13 cellular contexts compared by ENCODE assay signal in the genomic region with DNA sequence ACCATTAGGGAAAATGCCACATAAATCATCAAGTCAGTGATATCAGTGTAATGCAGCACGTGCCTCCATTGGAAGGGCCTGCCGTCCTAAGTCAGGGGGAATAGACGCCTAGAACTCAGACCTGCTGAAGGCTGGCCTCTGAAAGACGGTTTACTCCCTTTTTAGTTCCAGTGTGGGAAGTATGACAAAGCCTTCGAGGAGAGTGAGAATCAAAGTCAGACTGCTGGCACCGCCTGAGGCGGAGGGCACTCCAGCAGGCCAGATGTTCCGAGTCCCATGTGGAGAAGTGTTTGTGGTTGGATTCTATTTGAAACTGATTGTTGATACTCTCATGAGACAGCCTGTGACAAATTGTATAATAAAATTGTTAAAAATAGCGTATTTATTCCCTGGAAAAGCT.
DNase-seq lines count a peak whose midpoint lies in the region; ATAC-seq and TF ChIP-seq lines count a peak whose summit lies in the region.
"Had no signal": no experiment of that assay in that cellular context is flagged by ENCODE, and none has a peak within 500 bp of the region (broad histone marks: within the 10 kb centered on the region; RNA-seq: fewer than 3 reads in every experiment).

No MANE protein-coding gene starts in this region.

- CTCF ChIA-PET in IMR-90 (lab: Yijun Ruan, JAX), result no interaction called here

- H3K23ac ChIP-seq in IMR-90 (ENCODE audit: low read depth, low read length), result no peak overlapping the region

- no peak for TF ChIP-seq POLR2A in IMR-90 (IDR thresholded peaks at IDR 0.05; ENCODE audit: low read depth, low read length)
- TF ChIP-seq POLR2A in esophagus muscularis mucosa (IDR thresholded peaks at IDR 0.05; ENCODE audit: low read depth), result no peak

- ATAC-seq in IMR-90 (ENCODE audit: low read depth), result no peak
- no peak for ATAC-seq in GM21515 (IDR thresholded peaks at IDR 0.05; ENCODE audit: unreplicated experiment)
- ATAC-seq in HG03196 (IDR thresholded peaks at IDR 0.05; ENCODE audit: unreplicated experiment), result no peak
- ATAC-seq: activated T-helper 17 cell treated with anti-CD3 and anti-CD28 coated beads, Interleukin-2, amount 50 U/mL, for 72 hours; HCT116 had no signal

- H3K27ac ChIP-seq in IMR-90 (ENCODE audit: insufficient read depth, low read length), result no peak overlapping the region
- H3K27ac ChIP-seq in esophagus muscularis mucosa (replicated peaks in 1 of 4), result peak overlapping the region; percentile 37 to 56 (median 45)
- no peak overlapping the region for H3K27ac ChIP-seq in neural progenitor cell
- H3K27ac ChIP-seq: tibial nerve had no signal

- H2BK5ac ChIP-seq in IMR-90 (ENCODE audit: low read depth, low read length, poor library complexity, severe bottlenecking), result no peak overlapping the region

- POLR2A ChIA-PET in IMR-90 (lab: Charles Lee; ENCODE audit: unreplicated experiment), result no interaction called here

- H3K36me3 ChIP-seq in IMR-90 (ENCODE audit: control insufficient read depth, insufficient read depth, low read length) (no peaks in the 10 kb centered on the region), esophagus muscularis mucosa (no peaks in the 10 kb centered on the region), neural progenitor cell (no peaks in the 10 kb centered on the region)
- H3K36me3 ChIP-seq: tibial nerve had no signal

- H3K9ac ChIP-seq in IMR-90 (ENCODE audit: low read depth, low read length), result no peak overlapping the region
- no peak overlapping the region for H3K9ac ChIP-seq in neural progenitor cell

- peaks cover 6% of the 10 kb centered on the region for H3K27me3 Mint-ChIP-seq in neural progenitor cell (ENCODE audit: insufficient read depth, low read depth)
- H3K27me3 Mint-ChIP-seq in activated CD4-positive, alpha-beta T cell treated with anti-CD3 and anti-CD28 coated beads, Interleukin-2, amount 10 ng/mL, durations not matched to agents 24 days and 14 days, result peaks cover 17% of the 10 kb centered on the region

- no peak overlapping the region for H2BK20ac ChIP-seq in IMR-90 (ENCODE audit: low read depth, low read length)

- H4K20me1 ChIP-seq in IMR-90 (ENCODE audit: insufficient read depth, low read length) (no peaks in the 10 kb centered on the region), neural progenitor cell (ENCODE audit: low read depth) (no peaks in the 10 kb centered on the region)

- H3K14ac ChIP-seq in IMR-90 (replicated peaks; ENCODE audit: low read depth, low read length), result no peak overlapping the region

- no peak overlapping the region for H2AK9ac ChIP-seq in IMR-90 (replicated peaks; ENCODE audit: low read depth, low read length, poor library complexity)

- no peaks in the 10 kb centered on the region for H3K36me3 Mint-ChIP-seq in neural progenitor cell
- H3K36me3 Mint-ChIP-seq in activated CD4-positive, alpha-beta T cell treated with anti-CD3 and anti-CD28 coated beads, Interleukin-2, amount 10 ng/mL, durations not matched to agents 24 days and 14 days (ENCODE audit: low read depth), result no peaks in the 10 kb centered on the region
- H3K36me3 Mint-ChIP-seq: CD4-positive, CD25-positive, alpha-beta regulatory T cell had no signal

- no TSS peak for BruUV-seq in IMR-90 (replicated peaks; lab: Mats Ljungman, UMichigan)

- no peak overlapping the region for H3K18ac ChIP-seq in IMR-90 (ENCODE audit: low read depth, low read length)

- H3K4me1 ChIP-seq in IMR-90 (ENCODE audit: control insufficient read depth, insufficient read depth, low read length) (0 out of 2 replicates have a peak, but pooled peaks cover 2% of the 10 kb centered on the region), esophagus muscularis mucosa (peaks cover 0 to 18% (median 16%) of the 10 kb centered on the region in 4 donors), neural progenitor cell (no peaks in the 10 kb centered on the region)
- H3K4me1 ChIP-seq: tibial nerve had no signal

- no peaks in the 10 kb centered on the region for H3F3A ChIP-seq in neural progenitor cell (ENCODE audit: low read depth)

- H3K79me2 ChIP-seq in neural progenitor cell (ENCODE audit: low read depth), result no peaks in the 10 kb centered on the region

- no peaks in the 10 kb centered on the region for H3K9me1 ChIP-seq in IMR-90 (ENCODE audit: insufficient read depth, low read length)

- H3K4me2 ChIP-seq in IMR-90 (ENCODE audit: low read depth, low read length) (no peak overlapping the region), neural progenitor cell (no peak overlapping the region)

- no peak overlapping the region for H4K8ac ChIP-seq in IMR-90 (ENCODE audit: low read depth in 2 of 2, low read length in 2 of 2)

- TF ChIP-seq CTCF in IMR-90 (conservative IDR thresholded peaks at IDR 0.05; ENCODE audit: low read depth, low read length) (no peak), esophagus muscularis mucosa (IDR thresholded peaks at IDR 0.05) (no peak), neural progenitor cell (IDR thresholded peaks at IDR 0.05) (no peak)

- peaks cover 7% of the 10 kb centered on the region for H3K4me1 Mint-ChIP-seq in neural progenitor cell
- no peaks in the 10 kb centered on the region for H3K4me1 Mint-ChIP-seq in activated CD4-positive, alpha-beta T cell treated with anti-CD3 and anti-CD28 coated beads, Interleukin-2, amount 10 ng/mL, durations not matched to agents 24 days and 14 days
- H3K4me1 Mint-ChIP-seq: activated T-helper 17 cell treated with anti-CD3 and anti-CD28 coated beads, Interleukin-2, amount 50 U/mL, for 72 hours; CD4-positive, CD25-positive, alpha-beta regulatory T cell had no signal

- no peak for TF ChIP-seq EP300 in esophagus muscularis mucosa (IDR thresholded peaks at IDR 0.05)

- intact Hi-C loops in IMR-90 (cut with micrococcal nuclease), result loop anchor here (2.0 to 5.0 kb wide), 2 partner anchors 17 to 36 kb away; no protein-coding TSS in a partner anchor
- intact Hi-C loops in esophagus muscularis mucosa (cut with DNase I), result no loop called here
- intact Hi-C loops in activated CD4-positive, alpha-beta T cell treated with anti-CD3 and anti-CD28 coated beads, Interleukin-2, amount 10 ng/mL, durations not matched to agents 24 days and 14 days (cut with micrococcal nuclease), result no loop called here

- TF ChIP-seq RAD21 in IMR-90 (IDR thresholded peaks at IDR 0.05; ENCODE audit: low read length), result no peak

- WGBS in IMR-90 (ENCODE audit: extremely low coverage in 2 of 2, insufficient read length in 1 of 2), 2 experiments, result 37% methylated on average over 3 of the region's 9 CpGs; no CpG with 5 or more reads in 1 of the 2 experiments
- WGBS in esophagus muscularis mucosa, result 12% methylated on average over 9 of the region's 9 CpGs

- H2BK15ac ChIP-seq in IMR-90 (ENCODE audit: low read depth, low read length), result no peak overlapping the region

- no peak overlapping the region for H2AK5ac ChIP-seq in IMR-90 (ENCODE audit: low read depth, low read length)

- dilution Hi-C loops in IMR-90 (cut with HindIII; ENCODE audit: low sequenced_read_pairs, unreplicated experiment), result no loop called here

- H3K9me3 ChIP-seq in IMR-90 (ENCODE audit: control insufficient read depth, insufficient read depth, low read length) (no peaks in the 10 kb centered on the region), esophagus muscularis mucosa (no peaks in the 10 kb centered on the region), neural progenitor cell (ENCODE audit: low read depth) (no peaks in the 10 kb centered on the region)
- H3K9me3 ChIP-seq: tibial nerve had no signal

- H3K9me3 Mint-ChIP-seq in neural progenitor cell, result no peaks in the 10 kb centered on the region
- no peaks in the 10 kb centered on the region for H3K9me3 Mint-ChIP-seq in activated CD4-positive, alpha-beta T cell treated with anti-CD3 and anti-CD28 coated beads, Interleukin-2, amount 10 ng/mL, durations not matched to agents 24 days and 14 days
- H3K9me3 Mint-ChIP-seq: activated T-helper 17 cell treated with anti-CD3 and anti-CD28 coated beads, Interleukin-2, amount 50 U/mL, for 72 hours had no signal

- H3K56ac ChIP-seq in IMR-90 (ENCODE audit: extremely low read depth, insufficient read depth, low read length), result no peak overlapping the region

- H3K79me1 ChIP-seq in IMR-90 (ENCODE audit: low read depth in 1 of 2, low read length in 2 of 2), result no peaks in the 10 kb centered on the region

- H3K4me3 Mint-ChIP-seq in neural progenitor cell, result no peak overlapping the region
- no peak overlapping the region for H3K4me3 Mint-ChIP-seq in activated CD4-positive, alpha-beta T cell treated with anti-CD3 and anti-CD28 coated beads, Interleukin-2, amount 10 ng/mL, durations not matched to agents 24 days and 14 days
- H3K4me3 Mint-ChIP-seq: activated T-helper 17 cell treated with anti-CD3 and anti-CD28 coated beads, Interleukin-2, amount 50 U/mL, for 72 hours; CD4-positive, CD25-positive, alpha-beta regulatory T cell had no signal

- H4K91ac ChIP-seq in IMR-90 (ENCODE audit: insufficient read depth, low read depth, low read length), result no peak overlapping the region

- H3K4me3 ChIP-seq in IMR-90 (ENCODE audit: insufficient read depth, low read depth, low read length) (no peak overlapping the region), esophagus muscularis mucosa (no peak overlapping the region), neural progenitor cell (no peak overlapping the region)
- H3K4me3 ChIP-seq: lung, tibial nerve had no signal

- no peak overlapping the region for H3K4ac ChIP-seq in IMR-90 (ENCODE audit: low read depth, low read length)

- H4K5ac ChIP-seq in IMR-90 (ENCODE audit: low read depth, low read length), result no peak overlapping the region

- peak; percentile 53 for DNase-seq in AG08396 (ENCODE audit: low spot score)
- peak; percentile 27 for DNase-seq in IMR-90
- DNase-seq in esophagus muscularis mucosa (ENCODE audit: extremely low spot score), result no peak
- no peak for DNase-seq in neural progenitor cell (ENCODE audit: low spot score)
- DNase-seq in activated CD4-positive, alpha-beta T cell treated with anti-CD3 and anti-CD28 coated beads, Interleukin-2, amount 10 ng/mL, durations not matched to agents 24 days and 14 days, result no peak
- DNase-seq in NCI-H345 treated with DMSO at 0.1 percent for 48 hours (lab: John Stamatoyannopoulos, UW; ENCODE audit: unreplicated experiment), result no peak
- DNase-seq: CD4-positive, CD25-positive, alpha-beta regulatory T cell had no signal

- peak overlapping the region; percentile 55 for H3K27ac Mint-ChIP-seq in neural progenitor cell
- no peak overlapping the region for H3K27ac Mint-ChIP-seq in activated CD4-positive, alpha-beta T cell treated with anti-CD3 and anti-CD28 coated beads, Interleukin-2, amount 10 ng/mL, durations not matched to agents 24 days and 14 days
- H3K27ac Mint-ChIP-seq: activated T-helper 17 cell treated with anti-CD3 and anti-CD28 coated beads, Interleukin-2, amount 50 U/mL, for 72 hours; CD4-positive, CD25-positive, alpha-beta regulatory T cell had no signal

- in situ Hi-C loops in IMR-90 (cut with MboI; ENCODE audit: low sequenced_read_pairs), result no loop called here

- H2AFZ ChIP-seq in IMR-90 (replicated peaks; ENCODE audit: low read length, poor library complexity) (peak overlapping the region; percentile 15), neural progenitor cell (replicated peaks) (peak overlapping the region; percentile 48)

- H3K27me3 ChIP-seq in IMR-90 (ENCODE audit: control insufficient read depth, insufficient read depth, low read length), result no peaks in the 10 kb centered on the region; the same call in 1 of the 2 replicates
- H3K27me3 ChIP-seq in esophagus muscularis mucosa, result no peaks in the 10 kb centered on the region
- no peaks in the 10 kb centered on the region for H3K27me3 ChIP-seq in neural progenitor cell
- H3K27me3 ChIP-seq: tibial nerve had no signal

- H2BK120ac ChIP-seq in IMR-90 (ENCODE audit: low read depth, low read length), result no peak overlapping the region

Comparison
In these comparisons a context has a peak if more than half of its experiments do, and no peak if none do; other contexts are left out.
1. DNase-seq: peak in AG08396 (single experiment) and IMR-90 (single experiment); none in esophagus muscularis mucosa (single experiment), neural progenitor cell (single experiment), activated CD4-positive, alpha-beta T cell treated with anti-CD3 and anti-CD28 coated beads, Interleukin-2, amount 10 ng/mL, durations not matched to agents 24 days and 14 days (single experiment) and NCI-H345 treated with DMSO at 0.1 percent for 48 hours (single experiment).
2. H3K27ac ChIP-seq: peak in esophagus muscularis mucosa (4 of 4); none in IMR-90 (single experiment) and neural progenitor cell (single experiment).